ENCODE assay signal across 12 cellular contexts in the genomic region with DNA sequence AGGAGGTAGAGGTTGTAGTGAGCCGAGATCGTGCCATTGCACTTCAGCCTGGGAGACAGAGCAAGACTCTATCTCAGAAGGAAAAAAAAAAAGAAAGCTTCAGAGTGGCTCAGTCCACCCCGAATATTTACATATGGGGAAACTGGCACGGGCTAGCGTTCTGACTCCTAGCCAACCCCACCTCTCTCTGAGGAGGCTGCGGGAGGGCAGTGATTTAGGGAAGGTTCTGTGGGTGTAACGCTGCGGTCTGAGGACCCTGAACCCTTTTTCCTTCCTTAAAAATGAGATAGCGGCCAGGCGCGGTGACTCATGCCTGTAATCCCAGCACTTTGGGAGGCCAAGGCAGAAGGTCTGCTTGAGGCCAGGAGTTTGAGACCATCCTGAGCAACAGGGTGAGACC. TPM values are rescaled to one million over a fixed set of nuclear protein-coding genes. Genes with fewer than 3 reads are reported as not detected.
DNase-seq lines count a peak whose midpoint lies in the region; ATAC-seq and TF ChIP-seq lines count a peak whose summit lies in the region.
"Had no signal": no experiment of that assay in that cellular context is flagged by ENCODE, and none has a peak within 500 bp of the region (broad histone marks: within the 10 kb centered on the region; RNA-seq: fewer than 3 reads in every experiment).

No MANE protein-coding gene starts in this region.

- no peak for TF ChIP-seq CTCF in fibroblast of mammary gland (conservative IDR thresholded peaks at IDR 0.05; ENCODE audit: control insufficient read depth, insufficient read depth, low read depth, low read length)
- TF ChIP-seq CTCF in mucosa of descending colon (IDR thresholded peaks at IDR 0.05) = no peak

- H3K4me1 ChIP-seq in NT2/D1 (ENCODE audit: insufficient read depth, insufficient read length) = peaks cover 16% of the 10 kb centered on the region
- peaks cover 17% of the 10 kb centered on the region for H3K4me1 ChIP-seq in mucosa of descending colon (ENCODE audit: low read depth)

- H3K4me3 ChIP-seq in NT2/D1 (ENCODE audit: insufficient read length, low read depth) (no peak overlapping the region), fibroblast of mammary gland (ENCODE audit: control insufficient read depth, low read depth, low read length) (no peak overlapping the region), mucosa of descending colon (no peak overlapping the region)

- DNase-seq in CD1c-positive myeloid dendritic cell (ENCODE audit: extremely low spot score) (peak; percentile 93), NT2/D1 (ENCODE audit: low read depth, low spot score) (no peak), fibroblast of mammary gland (ENCODE audit: low read depth) (peak; percentile 53), mucosa of descending colon (peak in 1 of 3 donors; percentile 69), NK-92 (lab: John Stamatoyannopoulos, UW; ENCODE audit: unreplicated experiment) (no peak), DMS153 (lab: John Stamatoyannopoulos, UW) (no peak)
- no peak for DNase-seq in activated naive CD4-positive, alpha-beta T cell treated with Interleukin-2 at 50 U/mL for 16 hours
- DNase-seq: activated CD4-positive, alpha-beta T cell treated with anti-CD3 and anti-CD28 coated beads for 4 hours; NCI-H2081 had no signal

- peak overlapping the region; percentile 61 for H3K9ac ChIP-seq in NT2/D1 (ENCODE audit: insufficient read length, low read depth)
- H3K9ac ChIP-seq: parathyroid adenoma had no signal

- ATAC-seq in mucosa of descending colon (peak; percentile 23), HG02981 (IDR thresholded peaks at IDR 0.05; ENCODE audit: unreplicated experiment) (no peak)

- no peaks in the 10 kb centered on the region for H3K9me3 ChIP-seq in NT2/D1 (ENCODE audit: insufficient read depth, low read length)
- no peaks in the 10 kb centered on the region for H3K9me3 ChIP-seq in mucosa of descending colon

- peaks cover 27% of the 10 kb centered on the region for H3K27me3 ChIP-seq in NT2/D1 (ENCODE audit: insufficient read depth, insufficient read length)

- intact Hi-C loops in mucosa of descending colon (cut with DNase I, micrococcal nuclease) = no loop called here

- H3K36me3 ChIP-seq in NT2/D1 (ENCODE audit: insufficient read depth, insufficient read length, low read length) (no peaks in the 10 kb centered on the region), mucosa of descending colon (ENCODE audit: low read depth) (no peaks in the 10 kb centered on the region)

RNA-seq across cellular contexts. Expression of gene LRRC25, which starts 5.0 kb away (rescaled TPM):
- total RNA-seq in mucosa of descending colon = 1 to 10 TPM; 2.1 to 8.8 (median 5.8) TPM
- total RNA-seq: bronchial epithelial cell had no signal

RNA-seq across cellular contexts. Expression of gene GDF15, which starts 6.5 kb away (rescaled TPM):
- 10 to 100 TPM; 13.8 to 28.2 (median 20.4) TPM for total RNA-seq in mucosa of descending colon

RNA-seq across cellular contexts. Expression of gene SSBP4, which starts 26.8 kb away (rescaled TPM):
- 10 to 100 TPM; 31.2 to 48.6 (median 41.1) TPM for total RNA-seq in mucosa of descending colon

RNA-seq across cellular contexts. Expression of gene ISYNA1, which starts 45.5 kb away (rescaled TPM):
- total RNA-seq in mucosa of descending colon = 10 to 100 TPM; 10.2 to 20.0 (median 13.2) TPM

RNA-seq across cellular contexts. Expression of gene PGPEP1, which starts 52.0 kb away (rescaled TPM):
- total RNA-seq in mucosa of descending colon = 10 to 100 TPM; 77.1 to 97.4 (median 91.5) TPM

Comparison
In these comparisons a context has a peak if more than half of its experiments do, and no peak if none do; other contexts are left out.
1. DNase-seq: peak in CD1c-positive myeloid dendritic cell (single experiment) and fibroblast of mammary gland (single experiment); none in NT2/D1 (single experiment), NK-92 (single experiment), activated naive CD4-positive, alpha-beta T cell treated with Interleukin-2 at 50 U/mL for 16 hours (single experiment) and DMS153 (single experiment).